ENCODE assay signal across 3 cellular contexts in the genomic region with DNA sequence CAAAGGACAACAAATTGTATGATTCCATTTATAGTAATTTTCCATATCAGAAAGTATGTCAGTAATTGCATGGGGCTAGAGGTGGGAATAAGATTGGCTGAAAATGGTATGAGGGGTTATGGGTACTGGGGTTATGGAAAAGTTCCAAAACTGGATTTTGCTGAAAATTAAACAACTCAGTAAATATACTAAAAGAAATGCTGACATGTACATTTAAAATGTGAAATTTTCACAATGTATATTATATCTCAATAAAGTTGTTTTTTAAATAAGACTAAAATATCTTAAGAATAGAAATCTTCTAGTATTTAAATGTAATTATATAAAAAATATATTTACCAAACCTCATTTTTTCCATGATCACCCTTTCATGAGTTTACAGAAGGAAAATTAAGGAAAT.
TF ChIP-seq lines count a peak whose summit lies in the region.

No MANE protein-coding gene starts in this region.

TF ChIP-seq in HepG2, 621 proteins besides CTCF, POLR2A, EP300 and RAD21:
- TF ChIP-seq RBM22 (optimal IDR thresholded peaks at IDR 0.05; ENCODE audit: low read length) (no peak), KMT2A (CRISPR knock-in tag; IDR thresholded peaks at IDR 0.05) (no peak), TP53 (CRISPR knock-in tag; conservative IDR thresholded peaks at IDR 0.05) (no peak), MAFF (IDR thresholded peaks at IDR 0.05; ENCODE audit: low read depth, low read length) (peak; percentile 62; the same call in 1 of the 2 replicates), CREM (IDR thresholded peaks at IDR 0.05) (no peak), CREM (CRISPR knock-in tag; IDR thresholded peaks at IDR 0.05) (no peak), ADNP (CRISPR knock-in tag; IDR thresholded peaks at IDR 0.05) (no peak), SP1 (IDR thresholded peaks at IDR 0.05) (no peak), SP1 (CRISPR knock-in tag; IDR thresholded peaks at IDR 0.05) (no peak), MAFK (conservative IDR thresholded peaks at IDR 0.05 in 1 of 2, IDR thresholded peaks at IDR 0.05 in 1 of 2; ENCODE audit: low read length in 2 of 2) (peak; percentile 23 to 82; a peak in 2 of 4 replicates)
TF ChIP-seq in HepG2: peak in this region for 2.

TF ChIP-seq in IMR-90, 13 proteins besides CTCF, POLR2A, EP300 and RAD21:
- TF ChIP-seq BHLHE40 (IDR thresholded peaks at IDR 0.05; ENCODE audit: low read depth, low read length), result no peak
- TF ChIP-seq SMC3 (IDR thresholded peaks at IDR 0.05; ENCODE audit: low read depth, low read length), result no peak
- no peak for TF ChIP-seq RFX5 (IDR thresholded peaks at IDR 0.05; ENCODE audit: low read depth, low read length)
- peak; percentile 80 for TF ChIP-seq MAFK (IDR thresholded peaks at IDR 0.05; ENCODE audit: low read depth, low read length)

TF ChIP-seq in K562, 482 proteins besides CTCF, POLR2A, EP300 and RAD21:
- TF ChIP-seq ZNF316 (IDR thresholded peaks at IDR 0.05), result peak; percentile 64; the same call in 1 of the 2 replicates
- TF ChIP-seq C11orf30 (IDR thresholded peaks at IDR 0.05; ENCODE audit: low read depth), result peak; percentile 11; the same call in 1 of the 2 replicates
- TF ChIP-seq MAFF (IDR thresholded peaks at IDR 0.05; ENCODE audit: low read length), result peak; percentile 28; the same call in 1 of the 2 replicates
- peak; percentile 36; the same call in 1 of the 2 replicates for TF ChIP-seq MAFK (IDR thresholded peaks at IDR 0.05; ENCODE audit: low read length)
- TF ChIP-seq DDX20 (tag; IDR thresholded peaks at IDR 0.05; ENCODE audit: low read depth), result no peak
- no peak for TF ChIP-seq BMI1 (IDR thresholded peaks at IDR 0.05; ENCODE audit: low read length)
TF ChIP-seq in K562: peak in this region for 4.
